Comparison of ENCODE assay signal across 15 cellular contexts in genomic region chr12:45329238-45329637, GRCh38.
"Had no signal": no experiment of that assay in that cellular context is flagged by ENCODE, and none has a peak within 500 bp of the region (broad histone marks: within the 10 kb centered on the region; RNA-seq: fewer than 3 reads in every experiment).

No MANE protein-coding gene starts in this region.

- H3K27me3 ChIP-seq: ascending aorta, esophagus squamous epithelium, hepatocyte, tibial artery had no signal

- H3K4me3 Mint-ChIP-seq: activated CD4-positive, alpha-beta T cell treated with anti-CD3 and anti-CD28 coated beads for 36 hours; activated CD8-positive, alpha-beta T cell treated with anti-CD3 and anti-CD28 coated beads for 36 hours; activated naive CD8-positive, alpha-beta T cell treated with anti-CD3 and anti-CD28 coated beads, Interleukin-2, amount 10 ng/mL, durations not matched to agents 7 days and 5 days; natural killer cell had no signal

- ATAC-seq: activated CD4-positive, alpha-beta T cell treated with anti-CD3 and anti-CD28 coated beads for 36 hours; activated CD8-positive, alpha-beta T cell treated with anti-CD3 and anti-CD28 coated beads for 36 hours; mucosa of descending colon; natural killer cell had no signal

- H3K4me3 ChIP-seq: ascending aorta, esophagus squamous epithelium, hepatocyte, mucosa of descending colon, tibial artery had no signal

- DNase-seq: activated CD4-positive, alpha-beta T cell treated with anti-CD3 and anti-CD28 coated beads for 36 hours; activated CD8-positive, alpha-beta memory T cell treated with anti-CD3 and anti-CD28 coated beads, Interleukin-2, amount 50 U/mL, for 4 hours; activated CD8-positive, alpha-beta T cell treated with anti-CD3 and anti-CD28 coated beads for 36 hours; activated naive CD8-positive, alpha-beta T cell treated with anti-CD3 and anti-CD28 coated beads, Interleukin-2, amount 10 ng/mL, durations not matched to agents 7 days and 5 days; esophagus squamous epithelium; mucosa of descending colon; natural killer cell; nucleus accumbens; stimulated activated CD4-positive, alpha-beta T cell treated with anti-CD3 and anti-CD28 coated beads, Interleukin-15, amount 100 ng/mL, for 24 hours; stimulated activated CD4-positive, alpha-beta T cell treated with anti-CD3 and anti-CD28 coated beads, Interleukin-4, amount 100 ng/mL, for 4 hours; tibial artery; WERI-Rb-1 had no signal

- H3K9me3 Mint-ChIP-seq: activated CD8-positive, alpha-beta T cell treated with anti-CD3 and anti-CD28 coated beads for 36 hours; natural killer cell had no signal

- H3K27ac ChIP-seq: esophagus squamous epithelium, hepatocyte, tibial artery, WERI-Rb-1 had no signal

- H2AFZ ChIP-seq: hepatocyte had no signal

- H3K4me2 ChIP-seq: hepatocyte had no signal

- H3K27ac Mint-ChIP-seq: activated CD4-positive, alpha-beta T cell treated with anti-CD3 and anti-CD28 coated beads for 36 hours; activated CD8-positive, alpha-beta T cell treated with anti-CD3 and anti-CD28 coated beads for 36 hours; activated naive CD8-positive, alpha-beta T cell treated with anti-CD3 and anti-CD28 coated beads, Interleukin-2, amount 10 ng/mL, durations not matched to agents 7 days and 5 days; natural killer cell; progenitor cell of endocrine pancreas had no signal

- H3K9me3 ChIP-seq: ascending aorta, esophagus squamous epithelium, mucosa of descending colon, tibial artery had no signal

- H3K36me3 ChIP-seq: WERI-Rb-1 had no signal

- H3K27me3 Mint-ChIP-seq: activated CD4-positive, alpha-beta T cell treated with anti-CD3 and anti-CD28 coated beads for 36 hours; activated CD8-positive, alpha-beta T cell treated with anti-CD3 and anti-CD28 coated beads for 36 hours; activated naive CD8-positive, alpha-beta T cell treated with anti-CD3 and anti-CD28 coated beads, Interleukin-2, amount 10 ng/mL, durations not matched to agents 7 days and 5 days; progenitor cell of endocrine pancreas had no signal

- H3K36me3 Mint-ChIP-seq: natural killer cell had no signal
